24 cellular contexts compared by ENCODE assay signal in the genomic region with DNA sequence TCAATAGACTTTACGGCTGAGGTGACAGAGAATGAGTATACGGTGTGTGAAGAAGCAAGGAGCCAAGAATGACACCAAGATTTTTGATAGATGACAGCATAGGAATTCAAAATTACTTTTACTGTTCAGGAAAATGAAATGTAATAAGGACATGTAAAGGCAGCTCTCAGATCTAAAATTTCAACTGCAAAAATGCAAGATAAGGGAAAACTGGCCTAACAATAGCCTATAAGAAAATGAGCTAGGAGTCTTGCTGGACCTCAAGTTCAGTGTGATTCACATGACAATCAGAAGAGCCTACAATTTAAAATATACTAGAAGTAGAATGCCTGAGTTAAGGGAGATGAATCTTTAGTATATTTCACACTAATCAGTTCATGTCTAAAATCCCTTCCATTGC.
DNase-seq lines count a peak whose midpoint lies in the region; ATAC-seq, FAIRE-seq and TF ChIP-seq lines count a peak whose summit lies in the region.
"Had no signal": no experiment of that assay in that cellular context is flagged by ENCODE, and none has a peak within 500 bp of the region (broad histone marks: within the 10 kb centered on the region; RNA-seq: fewer than 3 reads in every experiment).

No MANE protein-coding gene starts in this region.

- FAIRE-seq in HepG2 (lab: Jason Lieb, UNC) = no peak
- FAIRE-seq: A204.1, D721Med, GM12878, H54 had no signal

- CTCF ChIA-PET in HepG2 (lab: Yijun Ruan, JAX; ENCODE audit: low intra/inter-chr PET ratio, low total read pairs) = no interaction called here

- peaks cover 4% of the 10 kb centered on the region for H3K27me3 Mint-ChIP-seq in nephron progenitor cell (ENCODE audit: low read depth, poor library complexity)
- H3K27me3 Mint-ChIP-seq: CD4-positive, alpha-beta T cell had no signal

- no peak for TF ChIP-seq RAD21 in HepG2 (CRISPR knock-in tag; IDR thresholded peaks at IDR 0.05)

- no TSS peak for BruUV-seq in HepG2 (replicated peaks; lab: Mats Ljungman, UMichigan)

- TF ChIP-seq POLR2A in HepG2 (IDR thresholded peaks at IDR 0.05; ENCODE audit: insufficient read depth in 1 of 2, low read depth in 2 of 2, low read length in 2 of 2) = no peak
- TF ChIP-seq POLR2A in right lobe of liver (IDR thresholded peaks at IDR 0.05) = no peak

- intact Hi-C loops in HepG2 (cut with micrococcal nuclease; ENCODE audit: unreplicated experiment) (no loop called here), right lobe of liver (cut with DNase I) (no loop called here)

- no peak overlapping the region for H3K9ac ChIP-seq in HepG2 (ENCODE audit: insufficient read depth, low read depth, low read length)
- no peak overlapping the region for H3K9ac ChIP-seq in MM.1S (ENCODE audit: low read length)
- H3K9ac ChIP-seq: BLaER1 treated with 17β-estradiol and CSF1 and Interleukin-3, amounts not matched to agents 10 nM and 100 nM had no signal

- H4K20me1 ChIP-seq in HepG2 (ENCODE audit: insufficient read depth, low read length) (no peaks in the 10 kb centered on the region), MM.1S (ENCODE audit: insufficient read depth, low read length) (no peaks in the 10 kb centered on the region)
- H4K20me1 ChIP-seq: BLaER1 treated with 17β-estradiol and CSF1 and Interleukin-3, amounts not matched to agents 10 nM and 100 nM had no signal

- H2AFZ ChIP-seq in HepG2 (ENCODE audit: low read length) = no peak overlapping the region
- H2AFZ ChIP-seq in MM.1S (ENCODE audit: low read length) = no peak overlapping the region

- no peak overlapping the region for H3K4me3 Mint-ChIP-seq in nephron progenitor cell
- H3K4me3 Mint-ChIP-seq: CD14-positive monocyte; CD4-positive, alpha-beta T cell; CD8-positive, alpha-beta memory T cell had no signal

- H3K4me2 ChIP-seq in HepG2 (ENCODE audit: low read depth, low read length) = no peak overlapping the region
- peak overlapping the region; percentile 51; the same call in 1 of the 2 replicates for H3K4me2 ChIP-seq in MM.1S (ENCODE audit: low read depth, low read length)

- TF ChIP-seq CTCF in HepG2 (CRISPR knock-in tag; IDR thresholded peaks at IDR 0.05) (no peak), right lobe of liver (IDR thresholded peaks at IDR 0.05) (no peak), MM.1S (IDR thresholded peaks at IDR 0.05; ENCODE audit: low read length) (no peak), nephron progenitor cell (IDR thresholded peaks at IDR 0.05) (no peak)

- DNase-seq in HepG2 (ENCODE audit: low spot score) (no peak), right lobe of liver (no peak), MM.1S (no peak), nephron progenitor cell (no peak), OCI-M2 (lab: John Stamatoyannopoulos, UW; ENCODE audit: unreplicated experiment) (no peak)
- DNase-seq: ACHN; AML-193; BE2C; CD4-positive, alpha-beta T cell; CD8-positive, alpha-beta memory T cell; DMS 273 treated with DMSO at 0.1 percent for 48 hours; DMS79; EL; GDM1; GOT3; HCEC 1CT had no signal

- in situ Hi-C loops in HepG2 (cut with HindIII; ENCODE audit: extremely low pct_ligation_motif_present, low pct_unique_long_range_greater_than_20kb) = no loop called here

- H3K4me3 ChIP-seq in HepG2 (replicated peaks in 1 of 3; ENCODE audit: insufficient read depth in 1 of 3, low read depth in 2 of 3, low read length in 3 of 3) = no peak overlapping the region
- H3K4me3 ChIP-seq in right lobe of liver = no peak overlapping the region
- H3K4me3 ChIP-seq in MM.1S (ENCODE audit: low read length) = no peak overlapping the region
- H3K4me3 ChIP-seq: BLaER1 treated with 17β-estradiol and CSF1 and Interleukin-3, amounts not matched to agents 10 nM and 100 nM; GM12878 had no signal

- TF ChIP-seq EP300 in HepG2 (IDR thresholded peaks at IDR 0.05; ENCODE audit: low read depth in 2 of 2, low read length in 2 of 2) (no peak), HepG2 (CRISPR knock-in tag; IDR thresholded peaks at IDR 0.05; ENCODE audit: borderline replicate concordance) (no peak)

- H3K36me3 Mint-ChIP-seq in nephron progenitor cell (ENCODE audit: low read depth) = no peaks in the 10 kb centered on the region
- H3K36me3 Mint-ChIP-seq: CD14-positive monocyte had no signal

- H3K9me3 ChIP-seq in HepG2 (ENCODE audit: low read length) (peaks cover 11% of the 10 kb centered on the region; the same call in 1 of the 2 replicates), right lobe of liver (no peaks in the 10 kb centered on the region), MM.1S (replicated peaks; ENCODE audit: insufficient read depth, low read length) (no peaks in the 10 kb centered on the region)
- H3K9me3 ChIP-seq: BE2C had no signal

- POLR2A ChIA-PET in HepG2 (lab: Yijun Ruan, JAX) = no interaction called here

- no peaks in the 10 kb centered on the region for H3K4me1 Mint-ChIP-seq in nephron progenitor cell

- H3K4me1 ChIP-seq in HepG2 (ENCODE audit: insufficient read depth, low read length) (peaks cover 14% of the 10 kb centered on the region), right lobe of liver (peaks cover 0 to 20% (median 9%) of the 10 kb centered on the region in 4 donors), MM.1S (ENCODE audit: low read length) (peaks cover 32% of the 10 kb centered on the region)
- H3K4me1 ChIP-seq: BE2C had no signal

- H3K27ac ChIP-seq in HepG2 (ENCODE audit: extremely low read length, insufficient read depth, low read length) = no peak overlapping the region
- H3K27ac ChIP-seq in right lobe of liver = peak overlapping the region in 1 of 3 donors; percentile 75
- peak overlapping the region; percentile 64; the same call in 1 of the 2 replicates for H3K27ac ChIP-seq in MM.1S (ENCODE audit: low read length)
- H3K27ac ChIP-seq: 22Rv1; BLaER1 treated with 17β-estradiol and CSF1 and Interleukin-3, amounts not matched to agents 10 nM and 100 nM had no signal

- no peaks in the 10 kb centered on the region for H3K27me3 ChIP-seq in HepG2 (ENCODE audit: control insufficient read depth in 1 of 2, insufficient read depth in 2 of 2, low read length in 2 of 2)
- H3K27me3 ChIP-seq in right lobe of liver = no peaks in the 10 kb centered on the region
- no peaks in the 10 kb centered on the region for H3K27me3 ChIP-seq in MM.1S (replicated peaks; ENCODE audit: insufficient read depth, low read length)
- H3K27me3 ChIP-seq: BE2C; BLaER1 treated with 17β-estradiol and CSF1 and Interleukin-3, amounts not matched to agents 10 nM and 100 nM had no signal

- H3K79me2 ChIP-seq in HepG2 (ENCODE audit: insufficient read depth, low read length) (no peaks in the 10 kb centered on the region), MM.1S (ENCODE audit: low read length) (no peaks in the 10 kb centered on the region)

- WGBS in HepG2 (ENCODE audit: low lambda C conversion rate) = 86% methylated on average over 2 of the region's 2 CpGs
- WGBS in right lobe of liver (ENCODE audit: insufficient coverage, low coverage, low lambda C conversion rate, missing lambda C conversion rate) = 88% methylated on average over 2 of the region's 2 CpGs

- H3K36me3 ChIP-seq in HepG2 (replicated peaks in 1 of 2; ENCODE audit: control insufficient read depth in 1 of 2, insufficient read depth in 2 of 2, low read length in 2 of 2) (no peaks in the 10 kb centered on the region), right lobe of liver (no peaks in the 10 kb centered on the region), MM.1S (replicated peaks; ENCODE audit: insufficient read depth, low read length) (no peaks in the 10 kb centered on the region)
- H3K36me3 ChIP-seq: BE2C; BLaER1 treated with 17β-estradiol and CSF1 and Interleukin-3, amounts not matched to agents 10 nM and 100 nM had no signal

- H3K27ac Mint-ChIP-seq in nephron progenitor cell = peak overlapping the region; percentile 3
- H3K27ac Mint-ChIP-seq: CD14-positive monocyte; CD4-positive, alpha-beta T cell; CD8-positive, alpha-beta memory T cell had no signal

- ATAC-seq in HepG2 (no peak), right lobe of liver (no peak), HG03025 (IDR thresholded peaks at IDR 0.05; ENCODE audit: low FRiP score, unreplicated experiment) (no peak)

- H3F3A ChIP-seq in MM.1S (ENCODE audit: insufficient read depth, low read length) = peaks cover 10% of the 10 kb centered on the region

- H3K9me2 ChIP-seq in MM.1S (replicated peaks; ENCODE audit: insufficient read depth, low read length) = no peaks in the 10 kb centered on the region

- H3K9me3 Mint-ChIP-seq in nephron progenitor cell = peaks cover 10% of the 10 kb centered on the region
- H3K9me3 Mint-ChIP-seq: CD4-positive, alpha-beta T cell had no signal

TF ChIP-seq in HepG2, 621 proteins besides CTCF, POLR2A, EP300 and RAD21:
- peak; percentile 37 to 67; a peak in 3 of 4 replicates for TF ChIP-seq MAFK (conservative IDR thresholded peaks at IDR 0.05 in 1 of 2, IDR thresholded peaks at IDR 0.05 in 1 of 2; ENCODE audit: low read length in 2 of 2)
- no peak for TF ChIP-seq ZNF484 (CRISPR knock-in tag; IDR thresholded peaks at IDR 0.05; ENCODE audit: borderline replicate concordance, low read depth)
- peak; percentile 46; the same call in 1 of the 2 replicates for TF ChIP-seq MAFF (IDR thresholded peaks at IDR 0.05; ENCODE audit: low read depth, low read length)
TF ChIP-seq in HepG2: peak in this region for 2.
